ENCODE assay signal across 33 cellular contexts in genomic region chr2:74286725-74287124, GRCh38. TPM values are rescaled to one million over a fixed set of nuclear protein-coding genes. Genes with fewer than 3 reads are reported as not detected.
DNase-seq lines count a peak whose midpoint lies in the region; ATAC-seq, FAIRE-seq and TF ChIP-seq lines count a peak whose summit lies in the region.
"Had no signal": no experiment of that assay in that cellular context is flagged by ENCODE, and none has a peak within 500 bp of the region (broad histone marks: within the 10 kb centered on the region; RNA-seq: fewer than 3 reads in every experiment).

No MANE protein-coding gene starts in this region.

- peaks cover 16% of the 10 kb centered on the region for H3K4me1 Mint-ChIP-seq in activated CD4-positive, alpha-beta memory T cell treated with anti-CD3 and anti-CD28 coated beads for 36 hours (ENCODE audit: low read depth)
- H3K4me1 Mint-ChIP-seq in activated CD4-positive, alpha-beta memory T cell treated with anti-CD3 and anti-CD28 coated beads, Interleukin-2, amount 10 ng/mL, durations not matched to agents 7 days and 5 days: peaks cover 15% of the 10 kb centered on the region
- H3K4me1 Mint-ChIP-seq in naive thymus-derived CD8-positive, alpha-beta T cell: peaks cover 8 to 20% (median 18%) of the 10 kb centered on the region in 4 donors
- H3K4me1 Mint-ChIP-seq in activated naive CD8-positive, alpha-beta T cell treated with anti-CD3 and anti-CD28 coated beads for 36 hours: peaks cover 14% of the 10 kb centered on the region
- H3K4me1 Mint-ChIP-seq: WTC11 had no signal

- H3K36me3 ChIP-seq in IMR-90 (ENCODE audit: control insufficient read depth, insufficient read depth, low read length): no peaks in the 10 kb centered on the region
- no peaks in the 10 kb centered on the region for H3K36me3 ChIP-seq in H1 (ENCODE audit: control insufficient read depth in 2 of 4, insufficient read depth in 4 of 4, low read length in 3 of 4)
- H3K36me3 ChIP-seq: ascending aorta, cardiac muscle cell, Peyer's patch, SJCRH30 had no signal

- no TSS peak for BruUV-seq in IMR-90 (replicated peaks; lab: Mats Ljungman, UMichigan)

- H3K23ac ChIP-seq in IMR-90 (ENCODE audit: low read depth, low read length) (no peak overlapping the region), H1 (ENCODE audit: insufficient read length) (no peak overlapping the region)

- H3K56ac ChIP-seq in IMR-90 (ENCODE audit: extremely low read depth, insufficient read depth, low read length) (no peak overlapping the region), H1 (replicated peaks; ENCODE audit: insufficient read length, low read depth, low read length) (no peak overlapping the region)

- WGBS in IMR-90 (ENCODE audit: extremely low coverage in 2 of 2, insufficient read length in 1 of 2), 2 experiments: 96% methylated on average over 4 of the region's 6 CpGs; no CpG with 5 or more reads in 1 of the 2 experiments
- WGBS in H1 (ENCODE audit: extremely low coverage in 1 of 2, insufficient coverage in 1 of 2, insufficient read length in 1 of 2, insufficient replicate concordance in 2 of 2, low coverage in 1 of 2, low lambda C conversion rate in 2 of 2, missing lambda C conversion rate in 1 of 2), 2 experiments: 84% methylated on average over 6 of the region's 6 CpGs; no CpG with 5 or more reads in 1 of the 2 experiments

- H3K27ac Mint-ChIP-seq in activated CD4-positive, alpha-beta memory T cell treated with anti-CD3 and anti-CD28 coated beads for 36 hours: no peak overlapping the region
- H3K27ac Mint-ChIP-seq in activated CD4-positive, alpha-beta memory T cell treated with anti-CD3 and anti-CD28 coated beads, Interleukin-2, amount 10 ng/mL, durations not matched to agents 7 days and 5 days: no peak overlapping the region
- H3K27ac Mint-ChIP-seq in naive thymus-derived CD8-positive, alpha-beta T cell: no peak overlapping the region
- H3K27ac Mint-ChIP-seq in activated naive CD8-positive, alpha-beta T cell treated with anti-CD3 and anti-CD28 coated beads for 36 hours: no peak overlapping the region
- H3K27ac Mint-ChIP-seq: activated naive CD8-positive, alpha-beta T cell treated with anti-CD3 and anti-CD28 coated beads, Interleukin-2, amount 10 ng/mL, durations not matched to agents 7 days and 5 days; CD4-positive, alpha-beta T cell; memory B cell; stimulated activated naive CD8-positive, alpha-beta T cell treated with anti-CD3 and anti-CD28 coated beads, Interleukin-15, Interleukin-2, amounts not matched to agents 100 ng/mL and 50 ng/mL, for 24 hours; WTC11 had no signal

- 0 out of 2 replicates have a peak, but pooled peaks cover 3% of the 10 kb centered on the region for H3K9me1 ChIP-seq in IMR-90 (ENCODE audit: insufficient read depth, low read length)

- dilution Hi-C loops in IMR-90 (cut with HindIII; ENCODE audit: low sequenced_read_pairs, unreplicated experiment): no loop called here

- no peak overlapping the region for H3K4me3 Mint-ChIP-seq in activated CD4-positive, alpha-beta memory T cell treated with anti-CD3 and anti-CD28 coated beads for 36 hours
- no peak overlapping the region for H3K4me3 Mint-ChIP-seq in activated CD4-positive, alpha-beta memory T cell treated with anti-CD3 and anti-CD28 coated beads, Interleukin-2, amount 10 ng/mL, durations not matched to agents 7 days and 5 days
- H3K4me3 Mint-ChIP-seq in naive thymus-derived CD8-positive, alpha-beta T cell: no peak overlapping the region
- H3K4me3 Mint-ChIP-seq in activated naive CD8-positive, alpha-beta T cell treated with anti-CD3 and anti-CD28 coated beads for 36 hours: no peak overlapping the region
- H3K4me3 Mint-ChIP-seq: activated naive CD8-positive, alpha-beta T cell treated with anti-CD3 and anti-CD28 coated beads, Interleukin-2, amount 10 ng/mL, durations not matched to agents 7 days and 5 days; CD4-positive, alpha-beta T cell; memory B cell; stimulated activated naive CD8-positive, alpha-beta T cell treated with anti-CD3 and anti-CD28 coated beads, Interleukin-15, Interleukin-2, amounts not matched to agents 100 ng/mL and 50 ng/mL, for 24 hours; WTC11 had no signal

- no peaks in the 10 kb centered on the region for H4K20me1 ChIP-seq in IMR-90 (ENCODE audit: insufficient read depth, low read length)
- H4K20me1 ChIP-seq in H1 (replicated peaks in 1 of 2; ENCODE audit: control insufficient read depth in 1 of 2, insufficient read depth in 2 of 2, low read length in 2 of 2): no peaks in the 10 kb centered on the region

- CTCF ChIA-PET in activated CD4-positive, alpha-beta memory T cell treated with anti-CD3 and anti-CD28 coated beads for 36 hours (lab: Charles Lee): interaction anchor here (1.8 to 2.3 kb wide), 2 partner anchors 10 to 48 kb away, joined by 3 to 12 read pairs; no protein-coding TSS in a partner anchor
- CTCF ChIA-PET in activated CD4-positive, alpha-beta memory T cell treated with anti-CD3 and anti-CD28 coated beads, Interleukin-2, amount 10 ng/mL, durations not matched to agents 7 days and 5 days (lab: Charles Lee): no interaction called here
- CTCF ChIA-PET in IMR-90 (lab: Yijun Ruan, JAX) (no interaction called here), H1 (lab: Charles Lee; ENCODE audit: partially characterized antibody) (interaction anchor here (1.7 kb wide), 1 partner anchor 46 kb away, joined by 5 read pairs; no protein-coding TSS in a partner anchor)

- H3K4ac ChIP-seq in IMR-90 (ENCODE audit: low read depth, low read length): no peak overlapping the region
- H3K4ac ChIP-seq in H1 (replicated peaks; ENCODE audit: insufficient read length, low read depth, low read length): no peak overlapping the region

- H3K9ac ChIP-seq in IMR-90 (ENCODE audit: low read depth, low read length) (no peak overlapping the region), H1 (replicated peaks in 1 of 4; ENCODE audit: extremely low read depth in 1 of 4, low read depth in 3 of 4, low read length in 3 of 4) (no peak overlapping the region)

- peak; percentile 44 for DNase-seq in activated CD4-positive, alpha-beta memory T cell treated with anti-CD3 and anti-CD28 coated beads for 36 hours
- DNase-seq in activated CD4-positive, alpha-beta memory T cell treated with anti-CD3 and anti-CD28 coated beads, Interleukin-2, amount 10 ng/mL, durations not matched to agents 7 days and 5 days: no peak
- DNase-seq in AG20443 (ENCODE audit: low spot score): peak; percentile 46
- no peak for DNase-seq in IMR-90
- DNase-seq in H1 (ENCODE audit: low read depth in 1 of 2, low spot score in 2 of 2): no peak
- DNase-seq in naive thymus-derived CD8-positive, alpha-beta T cell: no peak
- DNase-seq in activated naive CD8-positive, alpha-beta T cell treated with anti-CD3 and anti-CD28 coated beads for 36 hours: no peak
- DNase-seq in COLO829 (ENCODE audit: low spot score): no peak
- DNase-seq: activated CD8-positive, alpha-beta memory T cell treated with anti-CD3 and anti-CD28 coated beads, Interleukin-2, amount 50 U/mL, for 4 hours; activated effector memory CD4-positive, alpha-beta T cell treated with Interleukin-2 at 50 U/mL for 16 hours; activated naive CD8-positive, alpha-beta T cell treated with anti-CD3 and anti-CD28 coated beads, Interleukin-2, amount 10 ng/mL, durations not matched to agents 7 days and 5 days; CD4-positive, alpha-beta T cell; effector CD4-positive, alpha-beta T cell; HCEC 1CT; Kasumi-1; NCI-H146; NCI-H748 treated with DMSO at 0.1 percent for 48 hours; Peyer's patch; SJCRH30; SW 1271; T1000; testis had no signal

- ATAC-seq in IMR-90 (ENCODE audit: low read depth): no peak
- ATAC-seq in naive thymus-derived CD8-positive, alpha-beta T cell: no peak
- ATAC-seq: left lobe of liver, WTC11 had no signal

- H2BK20ac ChIP-seq in IMR-90 (ENCODE audit: low read depth, low read length) (no peak overlapping the region), H1 (ENCODE audit: low read length) (no peak overlapping the region)

- no peaks in the 10 kb centered on the region for H3K36me3 Mint-ChIP-seq in activated CD4-positive, alpha-beta memory T cell treated with anti-CD3 and anti-CD28 coated beads for 36 hours
- H3K36me3 Mint-ChIP-seq in activated CD4-positive, alpha-beta memory T cell treated with anti-CD3 and anti-CD28 coated beads, Interleukin-2, amount 10 ng/mL, durations not matched to agents 7 days and 5 days (ENCODE audit: low read depth): no peaks in the 10 kb centered on the region
- peaks cover 0 to 10% (median 6%) of the 10 kb centered on the region in 3 donors for H3K36me3 Mint-ChIP-seq in naive thymus-derived CD8-positive, alpha-beta T cell
- no peaks in the 10 kb centered on the region for H3K36me3 Mint-ChIP-seq in activated naive CD8-positive, alpha-beta T cell treated with anti-CD3 and anti-CD28 coated beads for 36 hours
- H3K36me3 Mint-ChIP-seq: activated naive CD8-positive, alpha-beta T cell treated with anti-CD3 and anti-CD28 coated beads, Interleukin-2, amount 10 ng/mL, durations not matched to agents 7 days and 5 days; WTC11 had no signal

- no peak overlapping the region for H4K5ac ChIP-seq in IMR-90 (ENCODE audit: low read depth, low read length)
- H4K5ac ChIP-seq in H1 (ENCODE audit: insufficient read length, low read depth, low read length): no peak overlapping the region

- no peak overlapping the region for H3K4me2 ChIP-seq in IMR-90 (ENCODE audit: low read depth, low read length)
- no peak overlapping the region for H3K4me2 ChIP-seq in H1 (ENCODE audit: insufficient read depth in 1 of 2, low read depth in 2 of 2, low read length in 2 of 2)

- H2BK15ac ChIP-seq in IMR-90 (ENCODE audit: low read depth, low read length): no peak overlapping the region
- H2BK15ac ChIP-seq in H1 (ENCODE audit: low read length): no peak overlapping the region

- H3K18ac ChIP-seq in IMR-90 (ENCODE audit: low read depth, low read length) (no peak overlapping the region), H1 (ENCODE audit: extremely low read depth, low read length) (no peak overlapping the region)

- H3K79me1 ChIP-seq in IMR-90 (ENCODE audit: low read depth in 1 of 2, low read length in 2 of 2) (no peaks in the 10 kb centered on the region), H1 (ENCODE audit: low read depth, low read length) (no peaks in the 10 kb centered on the region)

- no peak overlapping the region for H2BK12ac ChIP-seq in H1 (ENCODE audit: low read depth, low read length)

- no peaks in the 10 kb centered on the region for H3K9me3 ChIP-seq in IMR-90 (ENCODE audit: control insufficient read depth, insufficient read depth, low read length)
- no peaks in the 10 kb centered on the region for H3K9me3 ChIP-seq in H1 (ENCODE audit: insufficient read depth in 2 of 2, low read depth in 1 of 2, low read length in 1 of 2)
- H3K9me3 ChIP-seq: ascending aorta, Peyer's patch, SJCRH30, testis had no signal

- TF ChIP-seq RAD21 in IMR-90 (IDR thresholded peaks at IDR 0.05; ENCODE audit: low read length) (no peak), H1 (IDR thresholded peaks at IDR 0.05 in 1 of 2, conservative IDR thresholded peaks at IDR 0.05 in 1 of 2; ENCODE audit: low read depth in 2 of 2, low read length in 2 of 2) (no peak)

- H3K4me3 ChIP-seq in IMR-90 (ENCODE audit: insufficient read depth, low read depth, low read length) (no peak overlapping the region), H1 (ENCODE audit: extremely low read depth in 1 of 4, insufficient read depth in 2 of 4, low read depth in 3 of 4, low read length in 4 of 4) (no peak overlapping the region)
- H3K4me3 ChIP-seq: ascending aorta, cardiac muscle cell, Peyer's patch, SJCRH30, testis had no signal

- H4K8ac ChIP-seq in IMR-90 (ENCODE audit: low read depth in 2 of 2, low read length in 2 of 2) (no peak overlapping the region), H1 (ENCODE audit: extremely low read depth, insufficient read depth, low read length) (peak overlapping the region; percentile 35; the same call in 1 of the 2 replicates)

- H3K23me2 ChIP-seq in H1 (ENCODE audit: low read depth, low read length): no peaks in the 10 kb centered on the region

- no peaks in the 10 kb centered on the region for H3K9me3 Mint-ChIP-seq in activated CD4-positive, alpha-beta memory T cell treated with anti-CD3 and anti-CD28 coated beads for 36 hours
- H3K9me3 Mint-ChIP-seq in activated CD4-positive, alpha-beta memory T cell treated with anti-CD3 and anti-CD28 coated beads, Interleukin-2, amount 10 ng/mL, durations not matched to agents 7 days and 5 days: no peaks in the 10 kb centered on the region
- H3K9me3 Mint-ChIP-seq in naive thymus-derived CD8-positive, alpha-beta T cell: no peaks in the 10 kb centered on the region
- no peaks in the 10 kb centered on the region for H3K9me3 Mint-ChIP-seq in activated naive CD8-positive, alpha-beta T cell treated with anti-CD3 and anti-CD28 coated beads for 36 hours
- H3K9me3 Mint-ChIP-seq: activated naive CD8-positive, alpha-beta T cell treated with anti-CD3 and anti-CD28 coated beads, Interleukin-2, amount 10 ng/mL, durations not matched to agents 7 days and 5 days; CD4-positive, alpha-beta T cell; memory B cell; stimulated activated naive CD8-positive, alpha-beta T cell treated with anti-CD3 and anti-CD28 coated beads, Interleukin-15, Interleukin-2, amounts not matched to agents 100 ng/mL and 50 ng/mL, for 24 hours; WTC11 had no signal

- FAIRE-seq in H1 (lab: Jason Lieb, UNC): no peak
- FAIRE-seq: A204.1, colon, D721Med, GM12891 had no signal

- H3K4me1 ChIP-seq in IMR-90 (ENCODE audit: control insufficient read depth, insufficient read depth, low read length): no peaks in the 10 kb centered on the region
- no peaks in the 10 kb centered on the region for H3K4me1 ChIP-seq in H1 (replicated peaks in 1 of 4; ENCODE audit: control insufficient read depth in 3 of 4, insufficient read depth in 4 of 4, low read length in 3 of 4)
- H3K4me1 ChIP-seq: ascending aorta, SJCRH30, testis had no signal

- H2AK5ac ChIP-seq in IMR-90 (ENCODE audit: low read depth, low read length) (no peak overlapping the region), H1 (ENCODE audit: low read depth, low read length) (no peak overlapping the region)

- POLR2A ChIA-PET in activated CD4-positive, alpha-beta memory T cell treated with anti-CD3 and anti-CD28 coated beads for 36 hours (lab: Charles Lee): no interaction called here
- POLR2A ChIA-PET in activated CD4-positive, alpha-beta memory T cell treated with anti-CD3 and anti-CD28 coated beads, Interleukin-2, amount 10 ng/mL, durations not matched to agents 7 days and 5 days (lab: Charles Lee): no interaction called here
- POLR2A ChIA-PET in IMR-90 (lab: Charles Lee; ENCODE audit: unreplicated experiment): no interaction called here
- POLR2A ChIA-PET in H1 (lab: Charles Lee; ENCODE audit: partially characterized antibody): interaction anchor here (0.6 kb wide), 1 partner anchor 109 kb away, joined by 3 read pairs; no protein-coding TSS in a partner anchor
- POLR2A ChIA-PET in naive thymus-derived CD8-positive, alpha-beta T cell (lab: Charles Lee): no interaction called here

- no peaks in the 10 kb centered on the region for H3K27me3 Mint-ChIP-seq in activated CD4-positive, alpha-beta memory T cell treated with anti-CD3 and anti-CD28 coated beads for 36 hours
- no peaks in the 10 kb centered on the region for H3K27me3 Mint-ChIP-seq in activated CD4-positive, alpha-beta memory T cell treated with anti-CD3 and anti-CD28 coated beads, Interleukin-2, amount 10 ng/mL, durations not matched to agents 7 days and 5 days
- no peaks in the 10 kb centered on the region for H3K27me3 Mint-ChIP-seq in naive thymus-derived CD8-positive, alpha-beta T cell
- no peaks in the 10 kb centered on the region for H3K27me3 Mint-ChIP-seq in activated naive CD8-positive, alpha-beta T cell treated with anti-CD3 and anti-CD28 coated beads for 36 hours
- H3K27me3 Mint-ChIP-seq: activated naive CD8-positive, alpha-beta T cell treated with anti-CD3 and anti-CD28 coated beads, Interleukin-2, amount 10 ng/mL, durations not matched to agents 7 days and 5 days; CD4-positive, alpha-beta T cell; memory B cell; stimulated activated naive CD8-positive, alpha-beta T cell treated with anti-CD3 and anti-CD28 coated beads, Interleukin-15, Interleukin-2, amounts not matched to agents 100 ng/mL and 50 ng/mL, for 24 hours had no signal

- TF ChIP-seq POLR2A in IMR-90 (IDR thresholded peaks at IDR 0.05; ENCODE audit: low read depth, low read length) (no peak), H1 (IDR thresholded peaks at IDR 0.05; ENCODE audit: control extremely low read depth in 1 of 2, low read depth in 2 of 2, low read length in 2 of 2) (no peak)

- H2AFZ ChIP-seq in IMR-90 (replicated peaks; ENCODE audit: low read length, poor library complexity): no peak overlapping the region
- H2AFZ ChIP-seq in H1 (ENCODE audit: low read length): no peak overlapping the region

- H3K27me3 ChIP-seq in IMR-90 (ENCODE audit: control insufficient read depth, insufficient read depth, low read length) (peaks cover 34% of the 10 kb centered on the region), H1 (replicated peaks in 1 of 4; ENCODE audit: control insufficient read depth in 3 of 4, extremely low read depth in 1 of 4, insufficient read depth in 3 of 4, low read length in 3 of 4) (no peaks in the 10 kb centered on the region)
- H3K27me3 ChIP-seq: ascending aorta, cardiac muscle cell, Peyer's patch, SJCRH30, testis had no signal

- no peak overlapping the region for H2AK9ac ChIP-seq in IMR-90 (replicated peaks; ENCODE audit: low read depth, low read length, poor library complexity)

- TF ChIP-seq EP300 in H1 (IDR thresholded peaks at IDR 0.05; ENCODE audit: borderline replicate concordance in 1 of 2, low read depth in 2 of 2, low read length in 2 of 2): no peak

- H3K14ac ChIP-seq in IMR-90 (replicated peaks; ENCODE audit: low read depth, low read length) (no peak overlapping the region), H1 (ENCODE audit: insufficient read length) (no peak overlapping the region)

- H2BK5ac ChIP-seq in IMR-90 (ENCODE audit: low read depth, low read length, poor library complexity, severe bottlenecking) (no peak overlapping the region), H1 (ENCODE audit: low read depth, low read length) (no peak overlapping the region)

- H3K27ac ChIP-seq in IMR-90 (ENCODE audit: insufficient read depth, low read length): no peak overlapping the region
- no peak overlapping the region for H3K27ac ChIP-seq in H1 (ENCODE audit: low read depth, low read length)
- H3K27ac ChIP-seq: ascending aorta, cardiac muscle cell, HL-60, Peyer's patch, SJCRH30, testis had no signal

- H4K91ac ChIP-seq in IMR-90 (ENCODE audit: insufficient read depth, low read depth, low read length) (no peak overlapping the region), H1 (replicated peaks; ENCODE audit: insufficient read length, low read length) (no peak overlapping the region)

- no peak overlapping the region for H2BK120ac ChIP-seq in IMR-90 (ENCODE audit: low read depth, low read length)
- no peak overlapping the region for H2BK120ac ChIP-seq in H1 (replicated peaks; ENCODE audit: low read depth, low read length)

- in situ Hi-C loops in IMR-90 (cut with MboI; ENCODE audit: low sequenced_read_pairs): no loop called here

- intact Hi-C loops in activated CD4-positive, alpha-beta memory T cell treated with anti-CD3 and anti-CD28 coated beads for 36 hours (cut with micrococcal nuclease): no loop called here
- intact Hi-C loops in IMR-90 (cut with micrococcal nuclease): no loop called here

- no peak for TF ChIP-seq CTCF in IMR-90 (conservative IDR thresholded peaks at IDR 0.05; ENCODE audit: low read depth, low read length)
- TF ChIP-seq CTCF in H1 (IDR thresholded peaks at IDR 0.05; ENCODE audit: control extremely low read depth in 1 of 3, insufficient read depth in 1 of 3, low read depth in 1 of 3, low read length in 3 of 3): no peak

- no peaks in the 10 kb centered on the region for H3K79me2 ChIP-seq in H1 (ENCODE audit: control insufficient read depth in 1 of 2, insufficient read depth in 2 of 2, low read length in 2 of 2)

RNA-seq across cellular contexts. Expression of gene SLC4A5, which starts 56.5 kb away (rescaled TPM):
- 1 to 10 TPM; 2.9 to 3.1 TPM for total RNA-seq in activated CD4-positive, alpha-beta memory T cell treated with anti-CD3 and anti-CD28 coated beads for 36 hours
- 1 to 10 TPM; 2.5 to 3.4 TPM for total RNA-seq in activated CD4-positive, alpha-beta memory T cell treated with anti-CD3 and anti-CD28 coated beads, Interleukin-2, amount 10 ng/mL, durations not matched to agents 7 days and 5 days
- 0.18 TPM in 1 of 2 replicates, not detected in the other for total RNA-seq in IMR-90 (2012; rRNA removed)
- 0.20 and 0.22 TPM in 2 replicates for polyA plus RNA-seq in IMR-90 (2012; rRNA removed)
- polyA plus RNA-seq in IMR-90 (2012; cell fraction: cytosol; rRNA removed): 0.03 TPM in 1 of 2 replicates, not detected in the other
- 0.50 TPM in 2 replicates for polyA plus RNA-seq in IMR-90 (2012; cell fraction: nucleus; rRNA removed; ENCODE audit: low replicate concordance)
- 0.52 and 0.86 TPM in 2 replicates for total RNA-seq in H1 (2021; fragmentation: NEBNext Ultra II Directional; extraction: Animal tissue kit (Norgen Biotek cat#: 25700))
- polyA plus RNA-seq in H1 (2011; rRNA removed): 0.42 TPM in 2 replicates
- 0.62 TPM for polyA plus RNA-seq in H1 (2011; cell fraction: cytosol; rRNA removed)
- 2.2 TPM for polyA plus RNA-seq in H1 (2011; cell fraction: nucleus; rRNA removed)
- 0.43 to 1.1 TPM (median 0.70 TPM) in 4 replicates for polyA plus RNA-seq in H1 (2012, experiment 1 of 2)
- 0.09 TPM for polyA plus RNA-seq in H1 (2012, experiment 2 of 2)
- 0.39 TPM for polyA plus RNA-seq in H1 (2013, experiment 1 of 2)
- polyA plus RNA-seq in H1 (2013, experiment 2 of 2): 0.18 TPM
- 0.56 TPM in 1 of 2 replicates, not detected in the other for polyA minus RNA-seq in H1 (2011; rRNA and poly(A)+ RNA removed)
- polyA minus RNA-seq in H1 (2011; cell fraction: cytosol; rRNA and poly(A)+ RNA removed): not detected
- polyA minus RNA-seq in H1 (2011; cell fraction: nucleus; rRNA and poly(A)+ RNA removed): 3.6 TPM
- 10 to 100 TPM; 12.7 to 15.1 TPM for total RNA-seq in naive thymus-derived CD8-positive, alpha-beta T cell
- 1 to 10 TPM in 2 of 3 donors, under 1 TPM in 1; 0.46 to 1.5 (median 1.5) TPM for polyA plus RNA-seq in naive thymus-derived CD8-positive, alpha-beta T cell
- total RNA-seq in activated naive CD8-positive, alpha-beta T cell treated with anti-CD3 and anti-CD28 coated beads for 36 hours: 1 to 10 TPM in 1 of 2 experiments, under 1 TPM in 1; 0.74 to 1.5 TPM

Comparison
In these comparisons a context has a peak if more than half of its experiments do, and no peak if none do; other contexts are left out.
1. DNase-seq: peak in activated CD4-positive, alpha-beta memory T cell treated with anti-CD3 and anti-CD28 coated beads for 36 hours (single experiment) and AG20443 (single experiment); none in activated CD4-positive, alpha-beta memory T cell treated with anti-CD3 and anti-CD28 coated beads, Interleukin-2, amount 10 ng/mL, durations not matched to agents 7 days and 5 days (single experiment), IMR-90 (single experiment), H1 (0 of 2), naive thymus-derived CD8-positive, alpha-beta T cell (0 of 10), activated naive CD8-positive, alpha-beta T cell treated with anti-CD3 and anti-CD28 coated beads for 36 hours (single experiment) and COLO829 (single experiment).
2. CTCF ChIA-PET loops: an anchor here in activated CD4-positive, alpha-beta memory T cell treated with anti-CD3 and anti-CD28 coated beads for 36 hours (1.8 to 2.3 kb wide) and H1 (1.7 kb wide); none called in activated CD4-positive, alpha-beta memory T cell treated with anti-CD3 and anti-CD28 coated beads, Interleukin-2, amount 10 ng/mL, durations not matched to agents 7 days and 5 days and IMR-90.